ENCODE assay signal across 22 cellular contexts in the genomic region with DNA sequence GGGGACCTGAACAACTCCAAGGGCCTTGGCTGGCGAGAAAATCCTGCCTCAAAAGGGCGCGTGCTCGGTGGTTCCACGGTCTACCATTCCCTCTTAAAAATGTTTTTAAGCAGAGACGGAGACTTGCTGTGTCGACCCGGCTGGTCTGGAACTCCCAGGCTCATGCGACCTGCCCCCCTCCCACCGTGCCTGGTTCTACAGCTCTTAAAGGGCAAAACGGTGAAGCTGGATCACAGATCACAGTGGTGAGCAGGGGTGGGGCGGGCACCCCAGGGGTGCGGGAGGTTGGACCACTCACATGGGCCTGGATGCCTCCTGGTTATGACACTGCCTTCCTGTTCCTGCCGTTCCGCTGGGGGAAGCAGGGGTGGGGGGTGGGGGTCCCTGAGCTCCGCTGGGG. TPM values are rescaled to one million over a fixed set of nuclear protein-coding genes. Genes with fewer than 3 reads are reported as not detected.
"Had no signal": no experiment of that assay in that cellular context is flagged by ENCODE, and none has a peak within 500 bp of the region (broad histone marks: within the 10 kb centered on the region; RNA-seq: fewer than 3 reads in every experiment).

No MANE protein-coding gene starts in this region.

- ATAC-seq: activated CD8-positive, alpha-beta memory T cell treated with anti-CD3 and anti-CD28 coated beads, Interleukin-2, amount 10 ng/mL, durations not matched to agents 7 days and 5 days; left lung; mucosa of descending colon; pancreas; stimulated activated naive B cell treated with anti-CD40 and anti-IgM and Interleukin-4, amounts not matched to agents 10 μg/mL and 1 μg/mL and 100 μg/mL, for 72 hours had no signal

- H3K9me3 ChIP-seq: ascending aorta, esophagus squamous epithelium, left lung, mucosa of descending colon, neutrophil, pancreas had no signal

- DNase-seq: activated CD4-positive, alpha-beta memory T cell treated with anti-CD3 and anti-CD28 coated beads, Interleukin-2, amount 10 ng/mL, durations not matched to agents 7 days and 5 days; activated CD4-positive, alpha-beta T cell treated with anti-CD3 and anti-CD28 coated beads for 4 hours; activated CD8-positive, alpha-beta memory T cell treated with anti-CD3 and anti-CD28 coated beads, Interleukin-2, amount 10 ng/mL, durations not matched to agents 7 days and 5 days; activated naive CD4-positive, alpha-beta T cell treated with anti-CD3 and anti-CD28 coated beads, Interleukin-2, amount 10 ng/mL, durations not matched to agents 7 days and 5 days; activated T-cell treated with anti-CD3 and anti-CD28 coated beads, Interleukin-2, amount 50 U/mL, for 24 hours; effector memory CD4-positive, alpha-beta T cell; esophagus squamous epithelium; hippocampal formation; mesenchymal stem cell; naive B cell; stimulated activated naive B cell treated with anti-CD40 and anti-IgM and Interleukin-4, amounts not matched to agents 10 μg/mL and 1 μg/mL and 100 μg/mL, for 72 hours; T-helper 2 cell; WERI-Rb-1 had no signal

- FAIRE-seq: keratinocyte, pancreas had no signal

- H3K4me3 ChIP-seq: ascending aorta, esophagus squamous epithelium, left lung, mucosa of descending colon, pancreas had no signal

- H3K27me3 ChIP-seq: ascending aorta, pancreas had no signal

- H3K36me3 ChIP-seq: ascending aorta, esophagus squamous epithelium, left lung, neutrophil, pancreas, WERI-Rb-1 had no signal

- H3K27ac ChIP-seq: ascending aorta, esophagus squamous epithelium, left lung, neutrophil, pancreas, WERI-Rb-1 had no signal

RNA-seq across cellular contexts. Expression of a gene that starts 46.0 kb away (rescaled TPM):
- total RNA-seq: activated CD4-positive, alpha-beta memory T cell treated with anti-CD3 and anti-CD28 coated beads, Interleukin-2, amount 10 ng/mL, durations not matched to agents 7 days and 5 days; activated CD8-positive, alpha-beta memory T cell treated with anti-CD3 and anti-CD28 coated beads, Interleukin-2, amount 10 ng/mL, durations not matched to agents 7 days and 5 days; activated T-helper 2 cell treated with anti-CD3 and anti-CD28 coated beads, Interferon-gamma antibody, Interleukin-2, Interleukin-4, amounts not matched to agents 10 μg/mL and 5 μg/mL and 100 μg/mL, durations not matched to agents 14 hours and 24 hours and 36 hours; ascending aorta; glomerular endothelial cell had no signal

RNA-seq across cellular contexts. Expression of a gene that starts 53.6 kb away (rescaled TPM):
- total RNA-seq: activated CD4-positive, alpha-beta memory T cell treated with anti-CD3 and anti-CD28 coated beads, Interleukin-2, amount 10 ng/mL, durations not matched to agents 7 days and 5 days; activated CD8-positive, alpha-beta memory T cell treated with anti-CD3 and anti-CD28 coated beads, Interleukin-2, amount 10 ng/mL, durations not matched to agents 7 days and 5 days; activated T-helper 2 cell treated with anti-CD3 and anti-CD28 coated beads, Interferon-gamma antibody, Interleukin-2, Interleukin-4, amounts not matched to agents 10 μg/mL and 5 μg/mL and 100 μg/mL, durations not matched to agents 14 hours and 24 hours and 36 hours; ascending aorta; glomerular endothelial cell; urinary bladder had no signal
- polyA plus RNA-seq: keratinocyte had no signal
